Comparison of ENCODE assay signal across 25 cellular contexts in the genomic region with DNA sequence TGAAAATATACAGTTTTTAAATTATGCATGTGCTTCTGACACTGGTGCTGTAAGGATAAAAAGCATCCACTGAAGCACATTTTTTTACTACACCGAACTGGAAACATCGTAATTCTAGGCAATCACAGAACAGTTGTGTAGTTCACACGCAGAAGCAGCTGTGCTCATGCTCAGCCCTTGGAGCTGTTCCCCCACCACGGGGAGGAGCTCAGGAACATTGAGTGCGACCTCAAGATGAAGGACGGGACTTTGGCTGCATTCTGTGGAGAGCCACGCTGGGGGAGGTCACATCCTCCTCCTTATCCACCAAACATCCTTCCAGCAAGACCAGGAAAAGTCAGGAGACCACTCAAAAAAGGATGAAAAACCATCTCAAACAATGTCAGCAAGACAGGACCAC.
"Had no signal": no experiment of that assay in that cellular context is flagged by ENCODE, and none has a peak within 500 bp of the region (broad histone marks: within the 10 kb centered on the region; RNA-seq: fewer than 3 reads in every experiment).

No MANE protein-coding gene starts in this region.

- H3K4me1 ChIP-seq: heart right ventricle, sigmoid colon, transverse colon, upper lobe of right lung, uterus had no signal

- H3K27ac ChIP-seq: coronary artery, heart right ventricle, ovary, skin epidermis, transverse colon, upper lobe of right lung, uterus had no signal

- DNase-seq: dermis blood vessel endothelial cell; effector memory CD4-positive, alpha-beta T cell; foreskin melanocyte; glutamatergic neuron; heart right ventricle; hypothalamus; immature natural killer cell; mesenchymal stem cell; naive thymus-derived CD4-positive, alpha-beta T cell; nephron progenitor cell; nucleus accumbens; ovary; posterior cingulate gyrus; retina; sigmoid colon; spleen; stimulated activated CD4-positive, alpha-beta T cell treated with anti-CD3 and anti-CD28 coated beads, Interleukin-15, amount 100 ng/mL, for 24 hours; stimulated activated CD4-positive, alpha-beta T cell treated with anti-CD3 and anti-CD28 coated beads, Interleukin-2, amount 100 ng/mL, for 48 hours; stimulated activated naive B cell treated with anti-CD40 and anti-IgM and Interleukin-4, amounts not matched to agents 10 μg/mL and 1 μg/mL and 100 μg/mL, for 72 hours; transverse colon; upper lobe of right lung; uterus had no signal

- H3K9me3 ChIP-seq: esophagus muscularis mucosa, heart right ventricle, ovary, sigmoid colon, spleen, transverse colon, upper lobe of right lung, uterus had no signal

- H3K36me3 ChIP-seq: esophagus muscularis mucosa, heart right ventricle, ovary, sigmoid colon, spleen, transverse colon, upper lobe of right lung, uterus had no signal

- H3K27me3 ChIP-seq: esophagus muscularis mucosa, ovary, sigmoid colon, spleen, transverse colon, upper lobe of right lung, uterus had no signal

- H3K4me3 ChIP-seq: coronary artery, esophagus muscularis mucosa, heart right ventricle, ovary, sigmoid colon, skin epidermis, spleen, transverse colon, upper lobe of right lung, uterus had no signal
